ENCODE assay signal across 17 cellular contexts in genomic region chr10:84342584-84342983, GRCh38. TPM values are rescaled to one million over a fixed set of nuclear protein-coding genes. Genes with fewer than 3 reads are reported as not detected.
DNase-seq lines count a peak whose midpoint lies in the region; ATAC-seq, FAIRE-seq and TF ChIP-seq lines count a peak whose summit lies in the region.
"Had no signal": no experiment of that assay in that cellular context is flagged by ENCODE, and none has a peak within 500 bp of the region (broad histone marks: within the 10 kb centered on the region; RNA-seq: fewer than 3 reads in every experiment).

No MANE protein-coding gene starts in this region.

- H3K4me1 ChIP-seq in GM12878 (ENCODE audit: control insufficient read depth, insufficient read depth, low read length) (no peaks in the 10 kb centered on the region; the same call in 1 of the 2 replicates), thyroid gland (peaks cover 11 to 13% of the 10 kb centered on the region in 2 donors)

- CTCF ChIA-PET in activated naive CD4-positive, alpha-beta T cell treated with anti-CD3 and anti-CD28 coated beads for 36 hours (lab: Charles Lee): interaction anchor here (0.8 to 5.2 kb wide), 5 partner anchors 9 to 195 kb away, joined by 3 to 25 read pairs (median 5); no protein-coding TSS in a partner anchor
- CTCF ChIA-PET in GM12878 (lab: Yijun Ruan, JAX): interaction anchor here (1.0 to 3.7 kb wide), 5 partner anchors 9 to 194 kb away, joined by 3 to 21 read pairs (median 7); no protein-coding TSS in a partner anchor

- H3K4me3 Mint-ChIP-seq in activated naive CD4-positive, alpha-beta T cell treated with anti-CD3 and anti-CD28 coated beads for 36 hours: peak overlapping the region; percentile 59
- peak overlapping the region; percentile 59 to 83 for H3K4me3 Mint-ChIP-seq in stimulated activated naive CD8-positive, alpha-beta T cell treated with anti-CD3 and anti-CD28 coated beads, Interleukin-15, amount 100 ng/mL, for 72 hours

- H3K36me3 ChIP-seq in GM12878 (ENCODE audit: control insufficient read depth in 2 of 2, insufficient read depth in 2 of 2, low read length in 1 of 2) (no peaks in the 10 kb centered on the region), thyroid gland (no peaks in the 10 kb centered on the region)
- H3K36me3 ChIP-seq: sigmoid colon had no signal

- no peaks in the 10 kb centered on the region for H3K9me3 ChIP-seq in GM12878 (replicated peaks; ENCODE audit: control insufficient read depth, insufficient read depth, low read length)
- no peaks in the 10 kb centered on the region for H3K9me3 ChIP-seq in thyroid gland
- H3K9me3 ChIP-seq: sigmoid colon had no signal

- H3K4me2 ChIP-seq in GM12878 (ENCODE audit: control insufficient read depth, insufficient read depth): peak overlapping the region; percentile 44; the same call in 1 of the 2 replicates

- no peaks in the 10 kb centered on the region for H4K20me1 ChIP-seq in GM12878 (ENCODE audit: control insufficient read depth, insufficient read depth)

- no peaks in the 10 kb centered on the region for H3K27me3 Mint-ChIP-seq in activated naive CD4-positive, alpha-beta T cell treated with anti-CD3 and anti-CD28 coated beads for 36 hours (ENCODE audit: low read depth)
- H3K27me3 Mint-ChIP-seq in stimulated activated naive CD8-positive, alpha-beta T cell treated with anti-CD3 and anti-CD28 coated beads, Interleukin-15, amount 100 ng/mL, for 72 hours: no peaks in the 10 kb centered on the region

- BruUV-seq in GM12878 (replicated peaks; lab: Mats Ljungman, UMichigan): no TSS peak

- 73% methylated on average over 6 of the region's 6 CpGs for WGBS in GM12878 (ENCODE audit: insufficient coverage, insufficient replicate concordance, low lambda C conversion rate, missing lambda C conversion rate)
- 84 to 86% methylated on average over 6 of the region's 6 CpGs for WGBS in thyroid gland, 2 donors

- intact Hi-C loops in activated naive CD4-positive, alpha-beta T cell treated with anti-CD3 and anti-CD28 coated beads for 36 hours (cut with micrococcal nuclease): loop anchor here (1.0 to 2.0 kb wide), 5 partner anchors 8 to 195 kb away; no protein-coding TSS in a partner anchor
- intact Hi-C loops in GM12878 (cut with micrococcal nuclease; ENCODE audit: unreplicated experiment) (no loop called here), thyroid gland (cut with DNase I) (no loop called here)

- H2AFZ ChIP-seq in GM12878 (ENCODE audit: control insufficient read depth, low read depth, low read length): no peak overlapping the region; the same call in 1 of the 2 replicates

- no peaks in the 10 kb centered on the region; the same call in 1 of the 2 replicates for H3K79me2 ChIP-seq in GM12878 (ENCODE audit: control insufficient read depth, insufficient read depth, low read length)

- no peak for TF ChIP-seq CTCF in GM12878 (IDR thresholded peaks at IDR 0.05 in 2 of 3, conservative IDR thresholded peaks at IDR 0.05 in 1 of 3; ENCODE audit: control insufficient read depth in 2 of 3, extremely low read depth in 1 of 3, insufficient read depth in 1 of 3, low read depth in 3 of 3, low read length in 3 of 3)
- TF ChIP-seq CTCF in thyroid gland (IDR thresholded peaks at IDR 0.05): no peak

- no peak overlapping the region; the same call in 1 of the 2 replicates for H3K4me3 ChIP-seq in GM12878
- H3K4me3 ChIP-seq in thyroid gland (replicated peaks in 1 of 3): no peak overlapping the region
- H3K4me3 ChIP-seq: sigmoid colon had no signal

- peak; percentile 31 for DNase-seq in activated naive CD4-positive, alpha-beta T cell treated with anti-CD3 and anti-CD28 coated beads for 36 hours
- DNase-seq in activated naive CD4-positive, alpha-beta T cell treated with anti-CD3 and anti-CD28 coated beads, Interleukin-2, amount 50 U/mL, for 16 hours: no peak
- no peak for DNase-seq in GM12878 (ENCODE audit: low read depth, low spot score)
- no peak for DNase-seq in stimulated activated naive CD8-positive, alpha-beta T cell treated with anti-CD3 and anti-CD28 coated beads, Interleukin-15, amount 100 ng/mL, for 72 hours
- no peak for DNase-seq in NCI-H1436 treated with DMSO at 0.1 percent for 48 hours (lab: John Stamatoyannopoulos, UW)
- DNase-seq in effector CD4-positive, alpha-beta T cell: no peak
- no peak for DNase-seq in thyroid gland
- DNase-seq: aorta; DMS 273 treated with DMSO at 0.1 percent for 48 hours; Karpas-422; NCI-H1417 treated with DMSO at 0.1 percent for 48 hours; sigmoid colon; stimulated activated CD4-positive, alpha-beta T cell treated with anti-CD3 and anti-CD28 coated beads, Interleukin-2, amount 100 ng/mL, for 48 hours; stimulated activated CD8-positive, alpha-beta memory T cell treated with anti-CD3 and anti-CD28 coated beads, Interleukin-4, amount 100 ng/mL, for 48 hours; trophoblast cell had no signal

- RAD21 ChIA-PET in GM12878 (lab: Charles Lee; ENCODE audit: unreplicated experiment): interaction anchor here (1.0 to 1.9 kb wide), 2 partner anchors 13 to 75 kb away, joined by 3 to 4 read pairs; no protein-coding TSS in a partner anchor

- ATAC-seq in HG02798 (IDR thresholded peaks at IDR 0.05; ENCODE audit: poor library complexity, unreplicated experiment) (peak; percentile 32), GM12878 (peak; percentile 44)
- ATAC-seq in stimulated activated naive CD8-positive, alpha-beta T cell treated with anti-CD3 and anti-CD28 coated beads, Interleukin-15, amount 100 ng/mL, for 72 hours: peak; percentile 56

- H3K36me3 Mint-ChIP-seq in activated naive CD4-positive, alpha-beta T cell treated with anti-CD3 and anti-CD28 coated beads for 36 hours (ENCODE audit: low read depth): peaks cover 17% of the 10 kb centered on the region

- no peak for TF ChIP-seq EP300 in GM12878 (IDR thresholded peaks at IDR 0.05; ENCODE audit: borderline replicate concordance in 1 of 2, control insufficient read depth in 1 of 2, low read depth in 2 of 2, low read length in 2 of 2)

- POLR2A ChIA-PET in GM12878 (lab: Charles Lee): no interaction called here

- peak overlapping the region; percentile 77 for H3K27ac Mint-ChIP-seq in activated naive CD4-positive, alpha-beta T cell treated with anti-CD3 and anti-CD28 coated beads for 36 hours
- peak overlapping the region in 1 of 2 donors; percentile 72 for H3K27ac Mint-ChIP-seq in stimulated activated naive CD8-positive, alpha-beta T cell treated with anti-CD3 and anti-CD28 coated beads, Interleukin-15, amount 100 ng/mL, for 72 hours

- TF ChIP-seq RAD21 in GM12878 (IDR thresholded peaks at IDR 0.05; ENCODE audit: insufficient read depth, low read depth, low read length): no peak

- peaks cover 55% of the 10 kb centered on the region for H3K4me1 Mint-ChIP-seq in activated naive CD4-positive, alpha-beta T cell treated with anti-CD3 and anti-CD28 coated beads for 36 hours (ENCODE audit: low read depth)
- H3K4me1 Mint-ChIP-seq in stimulated activated naive CD8-positive, alpha-beta T cell treated with anti-CD3 and anti-CD28 coated beads, Interleukin-15, amount 100 ng/mL, for 72 hours: peaks cover 64% of the 10 kb centered on the region

- H3K27me3 ChIP-seq in GM12878 (replicated peaks in 1 of 2; ENCODE audit: control insufficient read depth in 2 of 2, insufficient read depth in 2 of 2, low read length in 1 of 2) (no peaks in the 10 kb centered on the region), thyroid gland (no peaks in the 10 kb centered on the region)
- H3K27me3 ChIP-seq: sigmoid colon had no signal

- FAIRE-seq in GM12878 (lab: Jason Lieb, UNC): no peak

- no peaks in the 10 kb centered on the region for H3K9me3 Mint-ChIP-seq in activated naive CD4-positive, alpha-beta T cell treated with anti-CD3 and anti-CD28 coated beads for 36 hours
- no peaks in the 10 kb centered on the region for H3K9me3 Mint-ChIP-seq in stimulated activated naive CD8-positive, alpha-beta T cell treated with anti-CD3 and anti-CD28 coated beads, Interleukin-15, amount 100 ng/mL, for 72 hours

- no peak overlapping the region for H3K9ac ChIP-seq in GM12878 (ENCODE audit: control insufficient read depth, insufficient read depth, low read length)

- SMC1A ChIA-PET in GM12878 (lab: Charles Lee; ENCODE audit: uncharacterized antibody, unreplicated experiment): interaction anchor here (2.2 kb wide), 1 partner anchor 75 kb away, joined by 6 read pairs; no protein-coding TSS in a partner anchor

- in situ Hi-C loops in GM12878 (cut with MboI): no loop called here

- TF ChIP-seq POLR2A in GM12878 (IDR thresholded peaks at IDR 0.05; ENCODE audit: low read depth, low read length): no peak
- TF ChIP-seq POLR2A in thyroid gland (IDR thresholded peaks at IDR 0.05): no peak

- H3K27ac ChIP-seq in GM12878 (ENCODE audit: control insufficient read depth, insufficient read depth) (no peak overlapping the region), thyroid gland (no peak overlapping the region)
- H3K27ac ChIP-seq: epithelial cell of prostate, sigmoid colon had no signal

TF ChIP-seq in GM12878, 131 proteins besides CTCF, POLR2A, EP300 and RAD21 (continues in another document):
- TF ChIP-seq, protein P1, sequence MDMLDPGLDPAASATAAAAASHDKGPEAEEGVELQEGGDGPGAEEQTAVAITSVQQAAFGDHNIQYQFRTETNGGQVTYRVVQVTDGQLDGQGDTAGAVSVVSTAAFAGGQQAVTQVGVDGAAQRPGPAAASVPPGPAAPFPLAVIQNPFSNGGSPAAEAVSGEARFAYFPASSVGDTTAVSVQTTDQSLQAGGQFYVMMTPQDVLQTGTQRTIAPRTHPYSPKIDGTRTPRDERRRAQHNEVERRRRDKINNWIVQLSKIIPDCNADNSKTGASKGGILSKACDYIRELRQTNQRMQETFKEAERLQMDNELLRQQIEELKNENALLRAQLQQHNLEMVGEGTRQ (IDR thresholded peaks at IDR 0.05; ENCODE audit: borderline replicate concordance, low read depth, low read length): no peak
- no peak for TF ChIP-seq ZNF274 (IDR thresholded peaks at IDR 0.05; ENCODE audit: insufficient read depth, insufficient read length)

RNA-seq across cellular contexts. Expression of gene CCSER2, which starts 14.2 kb away (rescaled TPM):
- total RNA-seq in activated naive CD4-positive, alpha-beta T cell treated with anti-CD3 and anti-CD28 coated beads for 36 hours: 10 to 100 TPM; 78.0 to 81.8 TPM
- 87.2 and 91.9 TPM in 2 replicates for total RNA-seq in GM12878 (2013; cell fraction: nucleolus; rRNA removed)
- total RNA-seq in GM12878 (2014; rRNA removed) (8.8 and 9.2 TPM in 2 replicates), GM12878 (2014; rRNA removed; fragmentation: Illumina TruSeq; extraction: Trizol) (15.3 and 16.9 TPM in 2 replicates), GM12878 (2021) (18.8 and 21.2 TPM in 2 replicates), thyroid gland (10 to 100 TPM; 50.1 to 71.0 (median 58.4) TPM)
- 4.6 TPM for polyA plus RNA-seq in GM12878 (2011; ENCODE audit: low read depth)
- polyA plus RNA-seq in GM12878 (2011; rRNA removed) (12.4 and 17.5 TPM in 2 replicates), GM12878 (2014; fragmentation: Illumina TruSeq; extraction: Trizol) (14.0 and 14.5 TPM in 2 replicates), GM12878 (2014; fragmentation: Nextera tagmentation; extraction: Ambion mirVana) (1 to 10 TPM; 4.7 to 6.8 TPM), GM12878 (2014; rRNA removed) (5.3 and 5.4 TPM in 2 replicates), GM12878 (2016; fragmentation: Nextera tagmentation; extraction: Ambion mirVana) (10 to 100 TPM; 16.5 to 18.5 TPM)
- polyA plus RNA-seq in GM12878 (2011; cell fraction: cytosol; rRNA removed): 6.0 and 6.2 TPM in 2 replicates
- polyA plus RNA-seq in GM12878 (2011; cell fraction: nucleus; rRNA removed): 4.8 and 5.8 TPM in 2 replicates
- polyA plus RNA-seq in GM12878 (2012): 6.4 and 7.1 TPM in 2 replicates
- polyA minus RNA-seq in GM12878 (2011; rRNA and poly(A)+ RNA removed): 14.1 and 21.2 TPM in 2 replicates
- 9.9 and 10.8 TPM in 2 replicates for polyA minus RNA-seq in GM12878 (2011; cell fraction: cytosol; rRNA and poly(A)+ RNA removed)
- 16.8 and 23.3 TPM in 2 replicates for polyA minus RNA-seq in GM12878 (2011; cell fraction: nucleus; rRNA and poly(A)+ RNA removed)
